Comparison of ENCODE assay signal across 8 cellular contexts in genomic region chr9:120875643-120875953, GRCh38. TPM values are rescaled to one million over a fixed set of nuclear protein-coding genes. Genes with fewer than 3 reads are reported as not detected.
A peak's percentile ranks its signal among the peaks of the same experiment; 100 is the strongest.
DNase-seq lines count a peak whose midpoint lies in the region; ATAC-seq, FAIRE-seq and TF ChIP-seq lines count a peak whose summit lies in the region.

No MANE protein-coding gene starts in this region.

- peaks cover 16% of the 10 kb centered on the region for H3K36me3 Mint-ChIP-seq in T-helper 17 cell (ENCODE audit: low read depth)

- H3K27ac Mint-ChIP-seq in T-helper 17 cell: peak overlapping the region; percentile 95

- peaks cover 2 to 5% of the 10 kb centered on the region in 2 donors for H3K4me1 ChIP-seq in small intestine (ENCODE audit: control insufficient read depth in 2 of 2, insufficient read depth in 1 of 2, low read depth in 1 of 2, low read length in 1 of 2)

- H3K27ac ChIP-seq in small intestine (ENCODE audit: low read depth in 1 of 2, low read length in 1 of 2): peak overlapping the region; percentile 78 to 95

- H3K27me3 Mint-ChIP-seq in T-helper 17 cell: no peaks in the 10 kb centered on the region

- peak overlapping the region; percentile 89 for H3K4me3 Mint-ChIP-seq in T-helper 17 cell

- H3K36me3 ChIP-seq in H7 (replicated peaks; ENCODE audit: control insufficient read depth, insufficient read depth, low read length) (peaks cover 6% of the 10 kb centered on the region), small intestine (ENCODE audit: control insufficient read depth in 2 of 2, insufficient read depth in 2 of 2, low read length in 2 of 2) (no peaks in the 10 kb centered on the region)

- peaks cover 64% of the 10 kb centered on the region for H3K4me1 Mint-ChIP-seq in T-helper 17 cell

- H3K4me3 ChIP-seq in H7 (ENCODE audit: insufficient read depth, low read depth, low read length): peak overlapping the region; percentile 74
- peak overlapping the region; percentile 70 to 86 for H3K4me3 ChIP-seq in foreskin fibroblast (ENCODE audit: low read depth in 1 of 2, low read length in 2 of 2)
- H3K4me3 ChIP-seq in small intestine (ENCODE audit: low read depth in 1 of 2, low read length in 2 of 2): peak overlapping the region in 1 of 2 donors; percentile 62

- ATAC-seq in T-helper 17 cell: peak; percentile 5
- ATAC-seq in HG02885 (IDR thresholded peaks at IDR 0.05; ENCODE audit: poor library complexity, unreplicated experiment): no peak
- no peak for ATAC-seq in GM19351 (IDR thresholded peaks at IDR 0.05; ENCODE audit: unreplicated experiment)

- H3K9me3 ChIP-seq in T-helper 17 cell (ENCODE audit: control insufficient read depth, low read length, poor library complexity, severe bottlenecking) (no peaks in the 10 kb centered on the region), small intestine (ENCODE audit: control insufficient read depth, low read depth) (no peaks in the 10 kb centered on the region)

- FAIRE-seq in small intestine (lab: Jason Lieb, UNC): no peak

- H3K27me3 ChIP-seq in H7 (ENCODE audit: control insufficient read depth, insufficient read depth, low read length) (peaks cover 3% of the 10 kb centered on the region; the same call in 1 of the 2 replicates), small intestine (ENCODE audit: control insufficient read depth in 2 of 2, insufficient read depth in 2 of 2, low read length in 2 of 2) (no peaks in the 10 kb centered on the region)

- 28 to 44% (median 38%) methylated on average over 7 of the region's 7 CpGs for WGBS in small intestine, 3 donors

- DNase-seq in H7: peak; percentile 73
- DNase-seq in T-helper 17 cell: no peak
- DNase-seq in foreskin fibroblast: no peak
- no peak for DNase-seq in small intestine
- no peak for DNase-seq in KG1 (lab: John Stamatoyannopoulos, UW)
- DNase-seq in NCI-H2171 (lab: John Stamatoyannopoulos, UW): no peak

- no peak for TF ChIP-seq CTCF in foreskin fibroblast (IDR thresholded peaks at IDR 0.05; ENCODE audit: low read depth, low read length)

RNA-seq across cellular contexts. Expression of gene PHF19, which starts 1.4 kb away (rescaled TPM):
- 35.5 and 40.1 TPM in 2 replicates for total RNA-seq in H7 (2014; rRNA removed; shearing (Covaris generic))
- 10 to 100 TPM; 69.9 to 96.9 TPM for total RNA-seq in T-helper 17 cell
- polyA plus RNA-seq in small intestine: 10 to 100 TPM in 1 of 3 donors, 1 to 10 TPM in 2; 2.0 to 35.7 (median 6.5) TPM

RNA-seq across cellular contexts. Expression of gene PSMD5, which starts 32.9 kb away (rescaled TPM):
- 24.3 and 25.6 TPM in 2 replicates for total RNA-seq in H7 (2014; rRNA removed; shearing (Covaris generic))
- total RNA-seq in T-helper 17 cell: 10 to 100 TPM; 37.2 to 51.5 TPM
- 10 to 100 TPM; 15.4 to 17.2 (median 16.3) TPM for polyA plus RNA-seq in small intestine

RNA-seq across cellular contexts. Expression of gene TRAF1, which starts 51.0 kb away (rescaled TPM):
- 0.97 and 1.4 TPM in 2 replicates for total RNA-seq in H7 (2014; rRNA removed; shearing (Covaris generic))
- 100 to 1,000 TPM; 103 to 118 TPM for total RNA-seq in T-helper 17 cell
- 1 to 10 TPM; 1.1 to 2.8 (median 1.1) TPM for polyA plus RNA-seq in small intestine

Comparison
In these comparisons a context has a peak if more than half of its experiments do, and no peak if none do; other contexts are left out.
1. RNA of gene TRAF1, which starts 51.0 kb away (total RNA-seq): 103 to 118 TPM in T-helper 17 cell; 0.97 to 1.4 TPM in H7; every median in the first group is over 10 times any median in the second.